17 cellular contexts compared by ENCODE assay signal in the genomic region with DNA sequence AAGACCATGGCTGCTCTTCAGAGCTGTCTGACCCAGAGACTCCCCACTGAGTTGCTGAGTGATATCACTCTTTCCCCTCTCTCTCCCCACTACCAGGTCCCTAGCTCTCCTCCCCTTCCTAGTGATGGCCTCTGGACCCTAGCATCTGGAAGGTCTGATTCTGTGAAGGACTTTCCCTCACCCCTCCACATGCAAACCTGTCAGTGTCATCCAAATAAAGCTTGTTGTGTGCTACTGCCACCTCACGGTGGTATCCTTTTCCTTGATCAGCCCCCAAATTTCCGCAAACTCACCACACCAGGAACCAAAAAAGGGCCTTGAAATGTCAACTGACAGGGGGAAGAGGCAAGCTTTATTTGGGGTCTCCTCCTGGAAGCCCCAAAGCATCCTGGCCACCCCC.
DNase-seq lines count a peak whose midpoint lies in the region; ATAC-seq and TF ChIP-seq lines count a peak whose summit lies in the region.
"Had no signal": no experiment of that assay in that cellular context is flagged by ENCODE, and none has a peak within 500 bp of the region (broad histone marks: within the 10 kb centered on the region; RNA-seq: fewer than 3 reads in every experiment).

No MANE protein-coding gene starts in this region.

- H2BK120ac ChIP-seq in mesendoderm (ENCODE audit: low read depth, low read length) = no peak overlapping the region

- H3K27ac ChIP-seq in mesendoderm (ENCODE audit: low read depth, low read length) = no peak overlapping the region
- H3K27ac ChIP-seq: ascending aorta, gastrocnemius medialis, HL-60, spleen had no signal

- no peak overlapping the region for H3K9ac ChIP-seq in mesendoderm (ENCODE audit: low read length)

- no peak overlapping the region for H2AK5ac ChIP-seq in mesendoderm (ENCODE audit: low read length)

- peak; percentile 42 for ATAC-seq in HG02798 (IDR thresholded peaks at IDR 0.05; ENCODE audit: poor library complexity, unreplicated experiment)
- ATAC-seq in GM21529 (IDR thresholded peaks at IDR 0.05; ENCODE audit: unreplicated experiment) = no peak
- ATAC-seq: activated T-cell treated with anti-CD3 and anti-CD28 coated beads, Interleukin-2, amount 50 U/mL, for 72 hours; gastrocnemius medialis; SK-N-SH treated with all-trans-retinoic acid at 6 μM for 48 hours had no signal

- no peak overlapping the region for H3K4me2 ChIP-seq in mesendoderm (ENCODE audit: low read length)

- no peak overlapping the region for H3K4ac ChIP-seq in mesendoderm (ENCODE audit: low read depth, low read length)

- DNase-seq in UCSD-AML1 (lab: John Stamatoyannopoulos, UW; ENCODE audit: unreplicated experiment) (peak; percentile 14), mesendoderm (peak; percentile 53), cerebellar nuclear complex (lab: John Stamatoyannopoulos, UW) (no peak), GF-D8 (lab: John Stamatoyannopoulos, UW) (no peak)
- DNase-seq: activated T-cell treated with anti-CD3 and anti-CD28 coated beads, Interleukin-2, amount 50 U/mL, for 72 hours; COR-L47; gastrocnemius medialis; NCI-H187; retina; spleen; T-helper 9 cell had no signal

- 0 out of 2 replicates have a peak, but pooled peaks have one; percentile 19 for TF ChIP-seq CTCF in GM12875 (IDR thresholded peaks at IDR 0.05; ENCODE audit: borderline replicate concordance, insufficient read depth, low read depth, low read length)

- H2BK15ac ChIP-seq in mesendoderm (replicated peaks; ENCODE audit: low read depth) = no peak overlapping the region

- no peak overlapping the region for H3K56ac ChIP-seq in mesendoderm (ENCODE audit: low read length)

- no peaks in the 10 kb centered on the region for H3K79me1 ChIP-seq in mesendoderm (ENCODE audit: low read length)

- H3K27me3 ChIP-seq in mesendoderm (ENCODE audit: insufficient read depth, low read length, poor library complexity) = no peaks in the 10 kb centered on the region
- H3K27me3 ChIP-seq: ascending aorta, gastrocnemius medialis, spleen had no signal

- no peaks in the 10 kb centered on the region for H3K4me1 ChIP-seq in mesendoderm (ENCODE audit: control insufficient read depth, low read depth, low read length)
- H3K4me1 ChIP-seq: ascending aorta, gastrocnemius medialis, spleen had no signal

- H3K4me3 ChIP-seq in GM12875 (ENCODE audit: low read depth, low read length) (no peak overlapping the region), mesendoderm (ENCODE audit: low read length) (no peak overlapping the region)
- H3K4me3 ChIP-seq: ascending aorta, gastrocnemius medialis, spleen had no signal

- no peaks in the 10 kb centered on the region for H3K79me2 ChIP-seq in mesendoderm (ENCODE audit: control insufficient read depth, insufficient read depth, low read length)

- H2BK5ac ChIP-seq in mesendoderm (ENCODE audit: low read length) = no peak overlapping the region

- no CpG with 5 or more reads among the region's 2 CpGs for WGBS in mesendoderm (ENCODE audit: extremely low coverage, insufficient coverage, low lambda C conversion rate)

- no peak overlapping the region for H4K5ac ChIP-seq in mesendoderm (ENCODE audit: low read length)

- H4K8ac ChIP-seq in mesendoderm (ENCODE audit: low read depth, low read length) = no peak overlapping the region

- H3K36me3 ChIP-seq in mesendoderm (ENCODE audit: control insufficient read depth, insufficient read depth, low read length) = no peaks in the 10 kb centered on the region
- H3K36me3 ChIP-seq: ascending aorta, gastrocnemius medialis, spleen had no signal

- H3K18ac ChIP-seq in mesendoderm (ENCODE audit: low read length) = no peak overlapping the region

- H3K23ac ChIP-seq in mesendoderm (ENCODE audit: low read length) = no peak overlapping the region

Comparison
In these comparisons a context has a peak if more than half of its experiments do, and no peak if none do; other contexts are left out.
1. DNase-seq: peak in UCSD-AML1 (single experiment) and mesendoderm (single experiment); none in cerebellar nuclear complex (0 of 2) and GF-D8 (single experiment).